In the genomic region with DNA sequence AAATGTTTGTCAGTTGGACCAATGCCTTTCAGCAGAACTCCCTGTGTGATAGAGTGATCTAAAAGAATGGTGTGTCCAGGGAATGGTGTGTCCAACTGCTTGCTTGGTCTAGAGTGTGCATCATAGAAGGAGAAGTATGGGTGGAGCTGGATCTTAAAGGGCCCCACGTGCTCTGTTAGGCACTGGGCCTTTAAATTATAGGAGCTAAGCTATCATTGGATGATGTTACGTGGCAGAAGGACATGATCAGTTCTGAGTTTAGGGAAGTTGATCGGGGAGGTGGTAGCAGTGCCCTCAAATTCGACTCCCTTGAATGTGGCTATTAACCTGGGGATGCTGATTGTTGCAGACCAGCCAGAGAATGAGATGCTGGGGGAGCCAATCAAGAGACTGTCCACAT, we compare ENCODE assay signal across 17 cellular contexts. TPM values are rescaled to one million over a fixed set of nuclear protein-coding genes. Genes with fewer than 3 reads are reported as not detected.
A peak's percentile ranks its signal among the peaks of the same experiment; 100 is the strongest.
DNase-seq lines count a peak whose midpoint lies in the region; ATAC-seq, FAIRE-seq and TF ChIP-seq lines count a peak whose summit lies in the region.
"Had no signal": no experiment of that assay in that cellular context is flagged by ENCODE, and none has a peak within 500 bp of the region (broad histone marks: within the 10 kb centered on the region; RNA-seq: fewer than 3 reads in every experiment).

No MANE protein-coding gene starts in this region.

- TF ChIP-seq CTCF in neutrophil (IDR thresholded peaks at IDR 0.05) = no peak

- no peak for DNase-seq in activated CD4-positive, alpha-beta T cell treated with anti-CD3 and anti-CD28 coated beads, Interleukin-2, amount 10 ng/mL, durations not matched to agents 24 days and 14 days
- no peak for DNase-seq in activated CD4-positive, alpha-beta T cell treated with anti-CD3 and anti-CD28 coated beads for 48 hours
- no peak for DNase-seq in Karpas-422
- DNase-seq in small intestine = no peak
- no peak for DNase-seq in activated naive CD4-positive, alpha-beta T cell treated with anti-CD3 and anti-CD28 coated beads for 36 hours
- DNase-seq: activated CD4-positive, alpha-beta T cell treated with anti-CD3 and anti-CD28 coated beads for 4 hours; NCI-H187; NCI-H748 treated with DMSO at 0.1 percent for 48 hours; stimulated activated CD4-positive, alpha-beta T cell treated with anti-CD3 and anti-CD28 coated beads, Interleukin-12 subunit alpha, Interleukin-12 subunit beta, amount 100 ng/mL, for 4 hours had no signal

- H3K9me3 ChIP-seq in Karpas-422 (ENCODE audit: low read length) = no peaks in the 10 kb centered on the region
- H3K9me3 ChIP-seq in neutrophil = no peaks in the 10 kb centered on the region
- no peaks in the 10 kb centered on the region for H3K9me3 ChIP-seq in small intestine (ENCODE audit: control insufficient read depth, low read depth)
- H3K9me3 ChIP-seq: A549, SJSA1 had no signal

- peak overlapping the region; percentile 52 for H3K27ac Mint-ChIP-seq in activated CD4-positive, alpha-beta T cell treated with anti-CD3 and anti-CD28 coated beads, Interleukin-2, amount 10 ng/mL, durations not matched to agents 24 days and 14 days
- peak overlapping the region; percentile 42 for H3K27ac Mint-ChIP-seq in activated T-helper 17 cell treated with anti-CD3 and anti-CD28 coated beads, Interleukin-2, amount 50 U/mL, for 72 hours
- no peak overlapping the region for H3K27ac Mint-ChIP-seq in activated naive CD4-positive, alpha-beta T cell treated with anti-CD3 and anti-CD28 coated beads for 36 hours

- H3K9ac ChIP-seq in Karpas-422 (ENCODE audit: low read length) = no peak overlapping the region

- H3K4me1 Mint-ChIP-seq in activated CD4-positive, alpha-beta T cell treated with anti-CD3 and anti-CD28 coated beads, Interleukin-2, amount 10 ng/mL, durations not matched to agents 24 days and 14 days = peaks cover 33% of the 10 kb centered on the region
- peaks cover 12% of the 10 kb centered on the region for H3K4me1 Mint-ChIP-seq in activated T-helper 17 cell treated with anti-CD3 and anti-CD28 coated beads, Interleukin-2, amount 50 U/mL, for 72 hours
- H3K4me1 Mint-ChIP-seq in activated naive CD4-positive, alpha-beta T cell treated with anti-CD3 and anti-CD28 coated beads for 36 hours (ENCODE audit: low read depth) = peaks cover 23% of the 10 kb centered on the region

- H4K20me1 ChIP-seq in Karpas-422 (ENCODE audit: insufficient read depth, low read depth, low read length) = no peaks in the 10 kb centered on the region

- CTCF ChIA-PET in activated naive CD4-positive, alpha-beta T cell treated with anti-CD3 and anti-CD28 coated beads for 36 hours (lab: Charles Lee) = interaction anchor here (1.6 to 3.0 kb wide), 2 partner anchors 16 to 32 kb away, joined by 7 to 25 read pairs; a partner anchor contains a TSS

- 0 out of 2 replicates have a peak overlapping the region, but pooled peaks have one; percentile 59 for H2AFZ ChIP-seq in Karpas-422 (ENCODE audit: low read length)

- no peak overlapping the region for H3K4me3 ChIP-seq in Karpas-422 (ENCODE audit: low read length)
- peak overlapping the region; percentile 55 to 68 for H3K4me3 ChIP-seq in neutrophil (ENCODE audit: low read depth in 1 of 2, low read length in 1 of 2)
- no peak overlapping the region for H3K4me3 ChIP-seq in small intestine (ENCODE audit: low read depth in 1 of 2, low read length in 2 of 2)
- H3K4me3 ChIP-seq: A549, cardiac muscle cell, SJSA1 had no signal

- H3K79me2 ChIP-seq in Karpas-422 (ENCODE audit: low read length) = no peaks in the 10 kb centered on the region

- FAIRE-seq in small intestine (lab: Jason Lieb, UNC) = no peak
- FAIRE-seq: A549, HepG2 had no signal

- H3K9me2 ChIP-seq in Karpas-422 (replicated peaks; ENCODE audit: insufficient read depth, low read length) = no peaks in the 10 kb centered on the region

- H3K27ac ChIP-seq in Karpas-422 (ENCODE audit: low read length) = no peak overlapping the region
- peak overlapping the region; percentile 97 for H3K27ac ChIP-seq in neutrophil
- peak overlapping the region in 1 of 2 donors; percentile 33 for H3K27ac ChIP-seq in small intestine (ENCODE audit: low read depth in 1 of 2, low read length in 1 of 2)
- H3K27ac ChIP-seq: A549, cardiac muscle cell, SJSA1 had no signal

- peaks cover 14% of the 10 kb centered on the region for H3K36me3 Mint-ChIP-seq in activated CD4-positive, alpha-beta T cell treated with anti-CD3 and anti-CD28 coated beads, Interleukin-2, amount 10 ng/mL, durations not matched to agents 24 days and 14 days (ENCODE audit: low read depth)
- peaks cover 20% of the 10 kb centered on the region for H3K36me3 Mint-ChIP-seq in activated T-helper 17 cell treated with anti-CD3 and anti-CD28 coated beads, Interleukin-2, amount 50 U/mL, for 72 hours (ENCODE audit: low read depth)
- peaks cover 6% of the 10 kb centered on the region for H3K36me3 Mint-ChIP-seq in activated naive CD4-positive, alpha-beta T cell treated with anti-CD3 and anti-CD28 coated beads for 36 hours (ENCODE audit: low read depth)

- H3K27me3 ChIP-seq in Karpas-422 (ENCODE audit: low read length) (no peaks in the 10 kb centered on the region), neutrophil (no peaks in the 10 kb centered on the region), small intestine (ENCODE audit: control insufficient read depth in 2 of 2, insufficient read depth in 2 of 2, low read length in 2 of 2) (no peaks in the 10 kb centered on the region)
- H3K27me3 ChIP-seq: cardiac muscle cell, SJSA1 had no signal

- peak overlapping the region; percentile 40 for H3K4me3 Mint-ChIP-seq in activated CD4-positive, alpha-beta T cell treated with anti-CD3 and anti-CD28 coated beads, Interleukin-2, amount 10 ng/mL, durations not matched to agents 24 days and 14 days
- no peak overlapping the region for H3K4me3 Mint-ChIP-seq in activated T-helper 17 cell treated with anti-CD3 and anti-CD28 coated beads, Interleukin-2, amount 50 U/mL, for 72 hours
- no peak overlapping the region for H3K4me3 Mint-ChIP-seq in activated naive CD4-positive, alpha-beta T cell treated with anti-CD3 and anti-CD28 coated beads for 36 hours

- ATAC-seq in activated T-helper 17 cell treated with anti-CD3 and anti-CD28 coated beads, Interleukin-2, amount 50 U/mL, for 72 hours (replicated peaks) = no peak
- ATAC-seq in GM21529 (IDR thresholded peaks at IDR 0.05; ENCODE audit: unreplicated experiment) = no peak
- ATAC-seq: A549, HepG2 had no signal

- 65 to 79% (median 70%) methylated on average over 4 of the region's 4 CpGs for WGBS in small intestine, 3 donors

- H3K9me3 Mint-ChIP-seq in activated CD4-positive, alpha-beta T cell treated with anti-CD3 and anti-CD28 coated beads, Interleukin-2, amount 10 ng/mL, durations not matched to agents 24 days and 14 days = no peaks in the 10 kb centered on the region
- H3K9me3 Mint-ChIP-seq in activated T-helper 17 cell treated with anti-CD3 and anti-CD28 coated beads, Interleukin-2, amount 50 U/mL, for 72 hours = no peaks in the 10 kb centered on the region
- no peaks in the 10 kb centered on the region for H3K9me3 Mint-ChIP-seq in activated naive CD4-positive, alpha-beta T cell treated with anti-CD3 and anti-CD28 coated beads for 36 hours

- peak overlapping the region; percentile 0 for H3K4me2 ChIP-seq in Karpas-422 (ENCODE audit: low read depth, low read length, poor library complexity, severe bottlenecking)
- H3K4me2 ChIP-seq: A549 had no signal

- H3K27me3 Mint-ChIP-seq in activated CD4-positive, alpha-beta T cell treated with anti-CD3 and anti-CD28 coated beads, Interleukin-2, amount 10 ng/mL, durations not matched to agents 24 days and 14 days = no peaks in the 10 kb centered on the region
- H3K27me3 Mint-ChIP-seq in activated T-helper 17 cell treated with anti-CD3 and anti-CD28 coated beads, Interleukin-2, amount 50 U/mL, for 72 hours = no peaks in the 10 kb centered on the region
- no peaks in the 10 kb centered on the region for H3K27me3 Mint-ChIP-seq in activated naive CD4-positive, alpha-beta T cell treated with anti-CD3 and anti-CD28 coated beads for 36 hours (ENCODE audit: low read depth)

- no peaks in the 10 kb centered on the region for H3K36me3 ChIP-seq in Karpas-422 (ENCODE audit: insufficient read depth, low read length)
- peaks cover 39% of the 10 kb centered on the region for H3K36me3 ChIP-seq in neutrophil
- peaks cover 0 to 4% of the 10 kb centered on the region in 2 donors for H3K36me3 ChIP-seq in small intestine (ENCODE audit: control insufficient read depth in 2 of 2, insufficient read depth in 2 of 2, low read length in 2 of 2)

- H3K4me1 ChIP-seq in Karpas-422 (ENCODE audit: low read length) = peaks cover 11% of the 10 kb centered on the region
- peaks cover 98 to 99% of the 10 kb centered on the region in 2 experiments for H3K4me1 ChIP-seq in neutrophil (ENCODE audit: control insufficient read depth in 1 of 2, insufficient read depth in 1 of 2, low read depth in 1 of 2, low read length in 1 of 2)
- peaks cover 16 to 26% of the 10 kb centered on the region in 2 donors for H3K4me1 ChIP-seq in small intestine (ENCODE audit: control insufficient read depth in 2 of 2, insufficient read depth in 1 of 2, low read depth in 1 of 2, low read length in 1 of 2)

- intact Hi-C loops in activated CD4-positive, alpha-beta T cell treated with anti-CD3 and anti-CD28 coated beads, Interleukin-2, amount 10 ng/mL, durations not matched to agents 24 days and 14 days (cut with micrococcal nuclease) = loop anchor here (1.0 kb wide), 1 partner anchor 15 kb away; no protein-coding TSS in a partner anchor
- intact Hi-C loops in activated naive CD4-positive, alpha-beta T cell treated with anti-CD3 and anti-CD28 coated beads for 36 hours (cut with micrococcal nuclease) = loop anchor here (1.0 kb wide), 1 partner anchor 17 kb away; no protein-coding TSS in a partner anchor

RNA-seq across cellular contexts. Expression of a gene that starts 16.4 kb away (rescaled TPM):
- 19.2 and 20.1 TPM in 2 replicates for total RNA-seq in activated CD4-positive, alpha-beta T cell treated with anti-CD3 and anti-CD28 coated beads, Interleukin-2, amount 10 ng/mL, durations not matched to agents 24 days and 14 days
- 7.9 and 14.6 TPM in 2 replicates for total RNA-seq in Karpas-422 (2014; rRNA removed; shearing (Covaris generic); ENCODE audit: low replicate concordance)
- 10 to 100 TPM in 1 of 2 donors, 1 to 10 TPM in 1; 9.5 to 12.6 TPM for total RNA-seq in activated T-helper 17 cell treated with anti-CD3 and anti-CD28 coated beads, Interleukin-2, amount 50 U/mL, for 72 hours
- 10 to 100 TPM; 34.9 to 64.0 (median 57.5) TPM for polyA plus RNA-seq in small intestine
- total RNA-seq in activated naive CD4-positive, alpha-beta T cell treated with anti-CD3 and anti-CD28 coated beads for 36 hours = 1 to 10 TPM; 5.4 to 5.5 TPM

RNA-seq across cellular contexts. Expression of a gene that starts 39.0 kb away (rescaled TPM):
- 96.8 and 97.4 TPM in 2 replicates for total RNA-seq in activated CD4-positive, alpha-beta T cell treated with anti-CD3 and anti-CD28 coated beads, Interleukin-2, amount 10 ng/mL, durations not matched to agents 24 days and 14 days
- 70.1 and 81.6 TPM in 2 replicates for total RNA-seq in Karpas-422 (2014; rRNA removed; shearing (Covaris generic); ENCODE audit: low replicate concordance)
- 10 to 100 TPM; 51.2 to 92.8 TPM for total RNA-seq in activated T-helper 17 cell treated with anti-CD3 and anti-CD28 coated beads, Interleukin-2, amount 50 U/mL, for 72 hours
- 100 to 1,000 TPM in 1 of 3 donors, 10 to 100 TPM in 2; 41.1 to 113 (median 68.9) TPM for polyA plus RNA-seq in small intestine
- 10 to 100 TPM; 59.5 to 63.2 TPM for total RNA-seq in activated naive CD4-positive, alpha-beta T cell treated with anti-CD3 and anti-CD28 coated beads for 36 hours

RNA-seq across cellular contexts. Expression of a gene that starts 58.0 kb away (rescaled TPM):
- total RNA-seq in activated CD4-positive, alpha-beta T cell treated with anti-CD3 and anti-CD28 coated beads, Interleukin-2, amount 10 ng/mL, durations not matched to agents 24 days and 14 days = not detected in 2 replicates
- not detected in 2 replicates for total RNA-seq in Karpas-422 (2014; rRNA removed; shearing (Covaris generic); ENCODE audit: low replicate concordance)
- total RNA-seq in activated T-helper 17 cell treated with anti-CD3 and anti-CD28 coated beads, Interleukin-2, amount 50 U/mL, for 72 hours = not detected
- polyA plus RNA-seq in small intestine = not detected
- total RNA-seq in activated naive CD4-positive, alpha-beta T cell treated with anti-CD3 and anti-CD28 coated beads for 36 hours = not detected
- total RNA-seq: cardiac muscle cell, HepG2, SJSA1, ureter had no signal
- polyA plus RNA-seq: A549, cardiac muscle cell, HepG2 had no signal

Comparison
In these comparisons a context has a peak if more than half of its experiments do, and no peak if none do; other contexts are left out.
1. H3K4me3 ChIP-seq: peak in neutrophil (2 of 2); none in Karpas-422 (single experiment) and small intestine (0 of 2).